In genomic region chr11:6693342-6694228, GRCh38 we compare ENCODE assay signal across 8 cellular contexts. TPM values are rescaled to one million over a fixed set of nuclear protein-coding genes. Genes with fewer than 3 reads are reported as not detected.
DNase-seq lines count a peak whose midpoint lies in the region; ATAC-seq and TF ChIP-seq lines count a peak whose summit lies in the region.

No MANE protein-coding gene starts in this region.

- TF ChIP-seq POLR2A in gastrocnemius medialis (IDR thresholded peaks at IDR 0.05): no peak

- in situ Hi-C loops in gastrocnemius medialis (cut with MboI; ENCODE audit: low sequenced_read_pairs in 4 of 4): no loop called here

- H3K27me3 ChIP-seq in CD4-positive, alpha-beta memory T cell (ENCODE audit: insufficient read depth, low read length): no peaks in the 10 kb centered on the region
- no peaks in the 10 kb centered on the region for H3K27me3 ChIP-seq in gastrocnemius medialis

- H3K4me1 ChIP-seq in CD4-positive, alpha-beta memory T cell (ENCODE audit: insufficient read depth, low read length): peaks cover 25% of the 10 kb centered on the region
- peaks cover 19 to 25% of the 10 kb centered on the region in 2 donors for H3K4me1 ChIP-seq in gastrocnemius medialis

- no peaks in the 10 kb centered on the region for H3K27me3 Mint-ChIP-seq in CD4-positive, alpha-beta memory T cell

- no peak overlapping the region for H3K4me3 ChIP-seq in CD4-positive, alpha-beta memory T cell (ENCODE audit: low read length in 2 of 2)
- H3K4me3 ChIP-seq in choroid plexus epithelial cell (ENCODE audit: low read depth, low read length): no peak overlapping the region
- H3K4me3 ChIP-seq in gastrocnemius medialis: no peak overlapping the region

- no peak for TF ChIP-seq CTCF in choroid plexus epithelial cell (conservative IDR thresholded peaks at IDR 0.05; ENCODE audit: low read depth, low read length)
- TF ChIP-seq CTCF in gastrocnemius medialis (IDR thresholded peaks at IDR 0.05 in 4 of 5, conservative IDR thresholded peaks at IDR 0.05 in 1 of 5): no peak

- H3K4me1 Mint-ChIP-seq in CD4-positive, alpha-beta memory T cell: peaks cover 20 to 44% (median 23%) of the 10 kb centered on the region in 4 donors

- H3K36me3 Mint-ChIP-seq in CD4-positive, alpha-beta memory T cell: peaks cover 6 to 8% of the 10 kb centered on the region in 2 donors

- intact Hi-C loops in CD4-positive, alpha-beta memory T cell (cut with micrococcal nuclease): loop anchor here (1.0 to 2.0 kb wide), 2 partner anchors 10 to 17 kb away; partner anchors contain the start of gene MRPL17
- intact Hi-C loops in gastrocnemius medialis (cut with DNase I; ENCODE audit: low total_unique reads): no loop called here

- CTCF ChIA-PET in CD4-positive, alpha-beta memory T cell (lab: Charles Lee; ENCODE audit: partially characterized antibody): interaction anchor here (0.6 to 2.7 kb wide), 4 partner anchors 10 to 91 kb away, joined by 3 to 15 read pairs (median 4); partner anchors contain the start of gene MRPL17

- peak overlapping the region; percentile 39 to 89 (median 63) for H3K27ac Mint-ChIP-seq in CD4-positive, alpha-beta memory T cell

- POLR2A ChIA-PET in CD4-positive, alpha-beta memory T cell (lab: Charles Lee; ENCODE audit: partially characterized antibody): interaction anchor here (0.6 to 1.6 kb wide), 4 partner anchors 13 to 161 kb away, joined by 3 to 8 read pairs (median 4); partner anchors contain the start of gene TPP1

- no peaks in the 10 kb centered on the region for H3K9me3 Mint-ChIP-seq in CD4-positive, alpha-beta memory T cell

- peak in 3 of 5 donors; percentile 48 to 78 (median 57) for DNase-seq in CD4-positive, alpha-beta memory T cell
- DNase-seq in T1000 (lab: John Stamatoyannopoulos, UW) (peak; percentile 9), choroid plexus epithelial cell (ENCODE audit: low read depth) (peak; percentile 95), gastrocnemius medialis (peak; percentile 18 to 41), NCI-H1694 (lab: John Stamatoyannopoulos, UW) (no peak), NCI-H2227 treated with DMSO at 0.1 percent for 48 hours (lab: John Stamatoyannopoulos, UW) (no peak), NCI-H82 treated with DMSO at 0.1 percent for 48 hours (lab: John Stamatoyannopoulos, UW; ENCODE audit: unreplicated experiment) (no peak)

- peak overlapping the region in 3 of 8 donors; percentile 15 to 69 (median 35) for H3K4me3 Mint-ChIP-seq in CD4-positive, alpha-beta memory T cell

- no peaks in the 10 kb centered on the region for H3K9me3 ChIP-seq in CD4-positive, alpha-beta memory T cell (ENCODE audit: control insufficient read depth in 1 of 2, low read length in 2 of 2)
- no peaks in the 10 kb centered on the region for H3K9me3 ChIP-seq in gastrocnemius medialis

- no peaks in the 10 kb centered on the region for H3K36me3 ChIP-seq in CD4-positive, alpha-beta memory T cell (ENCODE audit: insufficient read depth, low read length)
- H3K36me3 ChIP-seq in gastrocnemius medialis: no peaks in the 10 kb centered on the region

- no peak overlapping the region for H3K27ac ChIP-seq in CD4-positive, alpha-beta memory T cell (ENCODE audit: low read depth, low read length)
- H3K27ac ChIP-seq in gastrocnemius medialis: peak overlapping the region in 3 of 4 donors; percentile 28 to 76 (median 55)

- no peak for ATAC-seq in gastrocnemius medialis
- no peak for ATAC-seq in GM18870 (IDR thresholded peaks at IDR 0.05; ENCODE audit: unreplicated experiment)

RNA-seq across cellular contexts. Expression of gene MRPL17, which starts 10.4 kb away (rescaled TPM):
- 10 to 100 TPM; 33.4 to 36.9 TPM for total RNA-seq in CD4-positive, alpha-beta memory T cell
- 10 to 100 TPM; 12.7 to 42.6 TPM for polyA plus RNA-seq in CD4-positive, alpha-beta memory T cell
- total RNA-seq in gastrocnemius medialis: 10 to 100 TPM; 25.1 to 33.4 (median 27.7) TPM

RNA-seq across cellular contexts. Expression of gene DCHS1, which starts 38.0 kb away (rescaled TPM):
- total RNA-seq in CD4-positive, alpha-beta memory T cell: 1 to 10 TPM; 6.4 to 6.7 TPM
- 1 to 10 TPM in 1 of 2 donors, under 1 TPM in 1; 0.47 to 2.5 TPM for polyA plus RNA-seq in CD4-positive, alpha-beta memory T cell
- 1 to 10 TPM; 1.5 to 3.8 (median 2.8) TPM for total RNA-seq in gastrocnemius medialis

Comparison
In these comparisons a context has a peak if more than half of its experiments do, and no peak if none do; other contexts are left out.
1. DNase-seq: peak in CD4-positive, alpha-beta memory T cell (3 of 5), T1000 (single experiment), choroid plexus epithelial cell (single experiment) and gastrocnemius medialis (2 of 2); none in NCI-H1694 (single experiment), NCI-H2227 treated with DMSO at 0.1 percent for 48 hours (single experiment) and NCI-H82 treated with DMSO at 0.1 percent for 48 hours (single experiment).